28 cellular contexts compared by ENCODE assay signal in genomic region chr7:49261928-49262327, GRCh38.
"Had no signal": no experiment of that assay in that cellular context is flagged by ENCODE, and none has a peak within 500 bp of the region (broad histone marks: within the 10 kb centered on the region; RNA-seq: fewer than 3 reads in every experiment).

No MANE protein-coding gene starts in this region.

- H3K4me3 ChIP-seq: stomach, suprapubic skin, testis, thoracic aorta, thyroid gland, tibial artery, tibial nerve, transverse colon, upper lobe of left lung, upper lobe of right lung, uterus, vagina had no signal

- ATAC-seq: stimulated activated effector memory CD8-positive, alpha-beta T cell treated with anti-CD3 and anti-CD28 coated beads, Interleukin-12 subunit alpha, Interleukin-12 subunit beta, amount 100 ng/mL, for 72 hours; stimulated activated memory B cell treated with anti-CD40 and anti-IgM and Interleukin-4, amounts not matched to agents 10 μg/mL and 1 μg/mL and 100 μg/mL, for 72 hours; stimulated activated naive B cell treated with anti-CD40 and anti-IgM and Interleukin-4, amounts not matched to agents 10 μg/mL and 1 μg/mL and 100 μg/mL, for 72 hours; stimulated activated naive CD8-positive, alpha-beta T cell treated with anti-CD3 and anti-CD28 coated beads, Interleukin-15, amount 100 ng/mL, for 72 hours; stimulated activated naive CD8-positive, alpha-beta T cell treated with anti-CD3 and anti-CD28 coated beads, Interleukin-15, Interleukin-2, amounts not matched to agents 100 U/mL and 50 U/mL, for 24 hours; upper lobe of right lung had no signal

- H3K36me3 ChIP-seq: stomach, suprapubic skin, thoracic aorta, thyroid gland, tibial artery, tibial nerve, transverse colon, upper lobe of left lung, upper lobe of right lung, uterus, vagina had no signal

- H3K27me3 ChIP-seq: stomach, suprapubic skin, testis, thyroid gland, tibial artery, tibial nerve, transverse colon, upper lobe of left lung, upper lobe of right lung, uterus, vagina had no signal

- H3K4me1 Mint-ChIP-seq: stimulated activated effector memory CD8-positive, alpha-beta T cell treated with anti-CD3 and anti-CD28 coated beads, Interleukin-12 subunit alpha, Interleukin-12 subunit beta, amount 100 ng/mL, for 72 hours; stimulated activated memory B cell treated with anti-CD40 and anti-IgM and Interleukin-4, amounts not matched to agents 10 μg/mL and 1 μg/mL and 100 μg/mL, for 72 hours; stimulated activated naive B cell treated with anti-CD40 and anti-IgM and Interleukin-4, amounts not matched to agents 10 μg/mL and 1 μg/mL and 100 μg/mL, for 72 hours; stimulated activated naive CD8-positive, alpha-beta T cell treated with anti-CD3 and anti-CD28 coated beads, Interleukin-15, amount 100 ng/mL, for 72 hours had no signal

- H3K4me3 Mint-ChIP-seq: stimulated activated effector memory CD8-positive, alpha-beta T cell treated with anti-CD3 and anti-CD28 coated beads, Interleukin-12 subunit alpha, Interleukin-12 subunit beta, amount 100 ng/mL, for 72 hours; stimulated activated memory B cell treated with anti-CD40 and anti-IgM and Interleukin-4, amounts not matched to agents 10 μg/mL and 1 μg/mL and 100 μg/mL, for 72 hours; stimulated activated naive B cell treated with anti-CD40 and anti-IgM and Interleukin-4, amounts not matched to agents 10 μg/mL and 1 μg/mL and 100 μg/mL, for 72 hours; stimulated activated naive CD8-positive, alpha-beta T cell treated with anti-CD3 and anti-CD28 coated beads, Interleukin-15, amount 100 ng/mL, for 72 hours; stimulated activated naive CD8-positive, alpha-beta T cell treated with anti-CD3 and anti-CD28 coated beads, Interleukin-15, Interleukin-2, amounts not matched to agents 100 ng/mL and 50 ng/mL, for 24 hours; type B pancreatic cell had no signal

- H3K9me3 Mint-ChIP-seq: stimulated activated memory B cell treated with anti-CD40 and anti-IgM and Interleukin-4, amounts not matched to agents 10 μg/mL and 1 μg/mL and 100 μg/mL, for 72 hours; stimulated activated naive B cell treated with anti-CD40 and anti-IgM and Interleukin-4, amounts not matched to agents 10 μg/mL and 1 μg/mL and 100 μg/mL, for 72 hours; type B pancreatic cell had no signal

- H3K9me3 ChIP-seq: stomach, suprapubic skin, testis, thoracic aorta, thyroid gland, tibial artery, tibial nerve, transverse colon, upper lobe of left lung, upper lobe of right lung, uterus, vagina had no signal

- DNase-seq: stimulated activated CD4-positive, alpha-beta T cell treated with anti-CD3 and anti-CD28 coated beads, Interleukin-2, amount 100 ng/mL, for 48 hours; stimulated activated CD4-positive, alpha-beta T cell treated with anti-CD3 and anti-CD28 coated beads, Interleukin-4, amount 100 ng/mL, for 1 hour; stimulated activated CD4-positive, alpha-beta T cell treated with anti-CD3 and anti-CD28 coated beads, Interleukin-4, amount 100 ng/mL, for 24 hours; stimulated activated CD4-positive, alpha-beta T cell treated with anti-CD3 and anti-CD28 coated beads, Interleukin-4, amount 100 ng/mL, for 4 hours; stimulated activated CD8-positive, alpha-beta memory T cell treated with anti-CD3 and anti-CD28 coated beads, Interleukin-4, amount 100 ng/mL, for 48 hours; stimulated activated naive B cell treated with anti-CD40 and anti-IgM and Interleukin-4, amounts not matched to agents 10 μg/mL and 1 μg/mL and 100 μg/mL, for 72 hours; stimulated activated naive CD4-positive, alpha-beta T cell; stimulated activated naive CD4-positive, alpha-beta T cell treated with Interleukin-2 at 50 U/mL for 16 hours; stimulated activated naive CD8-positive, alpha-beta T cell treated with anti-CD3 and anti-CD28 coated beads, Interleukin-15, amount 100 ng/mL, for 72 hours; stimulated activated naive CD8-positive, alpha-beta T cell treated with anti-CD3 and anti-CD28 coated beads, Interleukin-15, Interleukin-2, amounts not matched to agents 100 U/mL and 50 U/mL, for 24 hours; stomach; substantia nigra; testis; thyroid gland; tibial artery; transverse colon; trophoblast cell; upper lobe of left lung; upper lobe of right lung; uterus had no signal

- H3K27ac ChIP-seq: stomach, suprapubic skin, testis, thoracic aorta, thyroid gland, tibial artery, tibial nerve, transverse colon, upper lobe of left lung, upper lobe of right lung, uterus, vagina had no signal

- H3K27me3 Mint-ChIP-seq: stimulated activated memory B cell treated with anti-CD40 and anti-IgM and Interleukin-4, amounts not matched to agents 10 μg/mL and 1 μg/mL and 100 μg/mL, for 72 hours; stimulated activated naive B cell treated with anti-CD40 and anti-IgM and Interleukin-4, amounts not matched to agents 10 μg/mL and 1 μg/mL and 100 μg/mL, for 72 hours; stimulated activated naive CD8-positive, alpha-beta T cell treated with anti-CD3 and anti-CD28 coated beads, Interleukin-15, amount 100 ng/mL, for 72 hours; stimulated activated naive CD8-positive, alpha-beta T cell treated with anti-CD3 and anti-CD28 coated beads, Interleukin-15, Interleukin-2, amounts not matched to agents 100 ng/mL and 50 ng/mL, for 24 hours had no signal

- H3K36me3 Mint-ChIP-seq: stimulated activated effector memory CD8-positive, alpha-beta T cell treated with anti-CD3 and anti-CD28 coated beads, Interleukin-12 subunit alpha, Interleukin-12 subunit beta, amount 100 ng/mL, for 72 hours; stimulated activated memory B cell treated with anti-CD40 and anti-IgM and Interleukin-4, amounts not matched to agents 10 μg/mL and 1 μg/mL and 100 μg/mL, for 72 hours; stimulated activated naive B cell treated with anti-CD40 and anti-IgM and Interleukin-4, amounts not matched to agents 10 μg/mL and 1 μg/mL and 100 μg/mL, for 72 hours; type B pancreatic cell had no signal

- H3K27ac Mint-ChIP-seq: stimulated activated effector memory CD8-positive, alpha-beta T cell treated with anti-CD3 and anti-CD28 coated beads, Interleukin-12 subunit alpha, Interleukin-12 subunit beta, amount 100 ng/mL, for 72 hours; stimulated activated memory B cell treated with anti-CD40 and anti-IgM and Interleukin-4, amounts not matched to agents 10 μg/mL and 1 μg/mL and 100 μg/mL, for 72 hours; stimulated activated naive CD8-positive, alpha-beta T cell treated with anti-CD3 and anti-CD28 coated beads, Interleukin-15, amount 100 ng/mL, for 72 hours; stimulated activated naive CD8-positive, alpha-beta T cell treated with anti-CD3 and anti-CD28 coated beads, Interleukin-15, Interleukin-2, amounts not matched to agents 100 ng/mL and 50 ng/mL, for 24 hours; type B pancreatic cell had no signal

- H3K4me1 ChIP-seq: stomach, suprapubic skin, testis, thyroid gland, tibial artery, tibial nerve, transverse colon, upper lobe of left lung, upper lobe of right lung, uterus, vagina had no signal
